ENCODE assay signal across 12 cellular contexts in genomic region chr5:38468978-38469706, GRCh38.
A peak's percentile ranks its signal among the peaks of the same experiment; 100 is the strongest.
DNase-seq lines count a peak whose midpoint lies in the region; ATAC-seq and TF ChIP-seq lines count a peak whose summit lies in the region.
"Had no signal": no experiment of that assay in that cellular context is flagged by ENCODE, and none has a peak within 500 bp of the region (broad histone marks: within the 10 kb centered on the region; RNA-seq: fewer than 3 reads in every experiment).

No MANE protein-coding gene starts in this region.

- TF ChIP-seq CTCF in Peyer's patch (IDR thresholded peaks at IDR 0.05): no peak

- H3K4me1 ChIP-seq in Peyer's patch: peaks cover 0 to 18% (median 0%) of the 10 kb centered on the region in 4 donors
- peaks cover 3 to 16% of the 10 kb centered on the region in 2 donors for H3K4me1 ChIP-seq in esophagus (ENCODE audit: control insufficient read depth in 2 of 2, insufficient read depth in 2 of 2, low read length in 1 of 2)

- H3K27me3 ChIP-seq in Peyer's patch (no peaks in the 10 kb centered on the region), esophagus (ENCODE audit: control insufficient read depth in 1 of 2, insufficient read depth in 2 of 2, low read length in 2 of 2) (no peaks in the 10 kb centered on the region)

- 58 to 63% methylated on average over 18 of the region's 18 CpGs for WGBS in esophagus, 2 donors

- no peaks in the 10 kb centered on the region for H3K9me3 ChIP-seq in Peyer's patch
- no peaks in the 10 kb centered on the region for H3K9me3 ChIP-seq in esophagus (ENCODE audit: control insufficient read depth in 2 of 2, insufficient read depth in 1 of 2, low read depth in 1 of 2, low read length in 1 of 2)

- H3K4me3 ChIP-seq in Peyer's patch: no peak overlapping the region
- H3K4me3 ChIP-seq in esophagus (ENCODE audit: low read depth in 1 of 2, low read length in 2 of 2): no peak overlapping the region

- ATAC-seq in HG03135 (IDR thresholded peaks at IDR 0.05; ENCODE audit: unreplicated experiment) (no peak), GM18519 (IDR thresholded peaks at IDR 0.05; ENCODE audit: low FRiP score, unreplicated experiment) (no peak)
- ATAC-seq: activated T-cell treated with anti-CD3 and anti-CD28 coated beads, Interleukin-2, amount 50 U/mL, for 4 hours had no signal

- DNase-seq in Peyer's patch: no peak
- peak; percentile 70 for DNase-seq in midbrain (lab: John Stamatoyannopoulos, UW)
- peak in 27 of 49 donors; percentile 13 to 87 (median 57) for DNase-seq in substantia nigra (lab: John Stamatoyannopoulos, UW)
- DNase-seq in activated CD8-positive, alpha-beta memory T cell treated with anti-CD3 and anti-CD28 coated beads, Interleukin-2, amount 50 U/mL, for 48 hours: no peak
- no peak for DNase-seq in DMS53 treated with DMSO at 0.1 percent for 48 hours (lab: John Stamatoyannopoulos, UW; ENCODE audit: unreplicated experiment)
- DNase-seq: activated T-cell treated with anti-CD3 and anti-CD28 coated beads, Interleukin-2, amount 50 U/mL, for 4 hours; effector memory CD4-positive, alpha-beta T cell; NCI-H1092; stimulated activated CD4-positive, alpha-beta T cell treated with anti-CD3 and anti-CD28 coated beads, Interleukin-12 subunit alpha, Interleukin-12 subunit beta, amount 100 ng/mL, for 4 hours had no signal

- no peak for TF ChIP-seq POLR2A in Peyer's patch (IDR thresholded peaks at IDR 0.05)

- H3K36me3 ChIP-seq in Peyer's patch (no peaks in the 10 kb centered on the region), esophagus (ENCODE audit: control insufficient read depth in 2 of 2, insufficient read depth in 2 of 2, low read length in 1 of 2) (no peaks in the 10 kb centered on the region)

- peak overlapping the region; percentile 52 to 72 (median 70) for H3K27ac ChIP-seq in Peyer's patch
- H3K27ac ChIP-seq in esophagus (ENCODE audit: low read depth in 2 of 2, low read length in 1 of 2): peak overlapping the region; percentile 59 to 72
- no peak overlapping the region for H3K27ac ChIP-seq in substantia nigra (ENCODE audit: low read depth, low read length, poor library complexity, severe bottlenecking)

Comparison
In these comparisons a context has a peak if more than half of its experiments do, and no peak if none do; other contexts are left out.
1. DNase-seq: peak in midbrain (single experiment) and substantia nigra (27 of 49); none in Peyer's patch (0 of 3), activated CD8-positive, alpha-beta memory T cell treated with anti-CD3 and anti-CD28 coated beads, Interleukin-2, amount 50 U/mL, for 48 hours (single experiment) and DMS53 treated with DMSO at 0.1 percent for 48 hours (single experiment).